Comparison of ENCODE assay signal across 16 cellular contexts in the genomic region with DNA sequence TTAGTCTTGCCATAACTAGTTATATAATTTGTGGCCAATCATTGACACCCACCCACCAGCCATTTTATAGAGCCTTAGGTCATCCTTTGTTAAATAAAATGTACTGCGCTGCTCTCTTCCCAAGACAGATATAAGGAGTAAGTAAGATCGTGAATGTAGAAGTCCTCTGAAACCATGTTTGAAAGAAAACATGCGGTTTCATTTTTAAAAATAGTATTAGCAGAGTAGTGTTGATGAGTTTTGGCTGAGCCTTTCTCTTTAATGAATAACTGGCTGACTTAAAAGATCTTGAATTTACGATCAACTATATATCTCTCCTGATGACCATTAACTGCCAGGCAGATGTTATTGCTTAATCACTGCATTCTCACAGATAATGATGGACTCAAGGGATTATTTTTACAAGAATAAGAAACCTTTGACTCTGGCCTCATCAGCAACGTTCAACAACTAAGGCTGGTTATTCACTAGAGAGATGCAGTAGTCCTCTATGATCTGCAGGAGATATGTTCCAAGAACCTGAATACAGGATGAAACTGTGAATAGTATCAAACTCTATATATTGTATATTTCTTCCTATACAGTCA.
A peak's percentile ranks its signal among the peaks of the same experiment; 100 is the strongest.
DNase-seq lines count a peak whose midpoint lies in the region; ATAC-seq and TF ChIP-seq lines count a peak whose summit lies in the region.
"Had no signal": no experiment of that assay in that cellular context is flagged by ENCODE, and none has a peak within 500 bp of the region (broad histone marks: within the 10 kb centered on the region; RNA-seq: fewer than 3 reads in every experiment).

No MANE protein-coding gene starts in this region.

- no peaks in the 10 kb centered on the region for H3K27me3 ChIP-seq in hepatocyte
- H3K27me3 ChIP-seq in smooth muscle cell (ENCODE audit: low read depth), result no peaks in the 10 kb centered on the region
- H3K27me3 ChIP-seq: BLaER1 had no signal

- TF ChIP-seq CTCF in hepatocyte (IDR thresholded peaks at IDR 0.05; ENCODE audit: poor library complexity), result no peak
- no peak for TF ChIP-seq CTCF in smooth muscle cell (IDR thresholded peaks at IDR 0.05; ENCODE audit: borderline replicate concordance, insufficient read depth, poor library complexity, severe bottlenecking)

- H3K4me2 ChIP-seq in hepatocyte (peak overlapping the region; percentile 32), smooth muscle cell (peak overlapping the region; percentile 58)
- H3K4me2 ChIP-seq: BLaER1, PC-9 had no signal

- H2AFZ ChIP-seq in hepatocyte (no peak overlapping the region), smooth muscle cell (ENCODE audit: low read depth) (no peak overlapping the region)
- H2AFZ ChIP-seq: PC-9 had no signal

- no peak overlapping the region for H3K9ac ChIP-seq in smooth muscle cell (ENCODE audit: low read depth)
- H3K9ac ChIP-seq: BLaER1 had no signal

- H3K4me3 ChIP-seq in hepatocyte (no peak overlapping the region), smooth muscle cell (peak overlapping the region; percentile 9)
- H3K4me3 ChIP-seq: BLaER1, PC-9 had no signal

- no peak for ATAC-seq in GM21825 (IDR thresholded peaks at IDR 0.05; ENCODE audit: unreplicated experiment)

- DNase-seq in HEK293T (ENCODE audit: extremely low spot score) (no peak), amniotic epithelial cell (ENCODE audit: low read depth) (peak; percentile 69), hepatocyte (ENCODE audit: low spot score) (no peak), smooth muscle cell (lab: John Stamatoyannopoulos, UW; ENCODE audit: unreplicated experiment) (no peak), DMS53 (lab: John Stamatoyannopoulos, UW) (no peak), dermis blood vessel endothelial cell (no peak), NCI-H510A (lab: John Stamatoyannopoulos, UW) (no peak)
- DNase-seq: CD8-positive, alpha-beta memory T cell; DMS 273 treated with DMSO at 0.1 percent for 48 hours; HCEC 1CT; NCI-H1048; NCI-H2227 treated with DMSO at 0.1 percent for 48 hours; NCI-H526 treated with DMSO at 0.1 percent for 48 hours; PC-9 had no signal

- H3K9me3 ChIP-seq in hepatocyte (ENCODE audit: low read depth), result no peaks in the 10 kb centered on the region
- no peaks in the 10 kb centered on the region for H3K9me3 ChIP-seq in smooth muscle cell (replicated peaks; ENCODE audit: low read depth)

- CTCF ChIA-PET in HEK293T (lab: Yijun Ruan, JAX), result no interaction called here

- H3K27ac ChIP-seq in hepatocyte (peak overlapping the region; percentile 26), smooth muscle cell (ENCODE audit: low read depth) (peak overlapping the region; percentile 38)
- H3K27ac ChIP-seq: BLaER1, PC-9 had no signal

- no peaks in the 10 kb centered on the region for H3K4me1 ChIP-seq in hepatocyte (ENCODE audit: insufficient read depth)
- H3K4me1 ChIP-seq in smooth muscle cell (ENCODE audit: low read depth), result no peaks in the 10 kb centered on the region
- H3K4me1 ChIP-seq: BLaER1 had no signal

- no peaks in the 10 kb centered on the region for H4K20me1 ChIP-seq in hepatocyte (ENCODE audit: insufficient read depth, poor library complexity, severe bottlenecking)
- no peaks in the 10 kb centered on the region for H4K20me1 ChIP-seq in smooth muscle cell (ENCODE audit: low read depth)
- H4K20me1 ChIP-seq: BLaER1 had no signal

- H3K79me2 ChIP-seq in hepatocyte (no peaks in the 10 kb centered on the region), smooth muscle cell (ENCODE audit: low read depth) (no peaks in the 10 kb centered on the region)

- H3K36me3 ChIP-seq in hepatocyte (replicated peaks; ENCODE audit: insufficient read depth, low read depth) (no peaks in the 10 kb centered on the region), smooth muscle cell (ENCODE audit: low read depth) (no peaks in the 10 kb centered on the region)
- H3K36me3 ChIP-seq: BLaER1 had no signal

- H3K9me2 ChIP-seq in hepatocyte (replicated peaks; ENCODE audit: insufficient read depth), result no peaks in the 10 kb centered on the region

- H3F3A ChIP-seq in smooth muscle cell (ENCODE audit: low read depth), result no peaks in the 10 kb centered on the region

- 50% methylated on average over 5 of the region's 5 CpGs for WGBS in hepatocyte (ENCODE audit: low lambda C conversion rate, missing lambda C conversion rate)
- 24% methylated on average over 5 of the region's 5 CpGs for WGBS in smooth muscle cell (ENCODE audit: low lambda C conversion rate)

- POLR2A ChIA-PET in HEK293T (lab: Yijun Ruan, JAX), result no interaction called here

TF ChIP-seq in HEK293T, 16 proteins besides CTCF, POLR2A, EP300 and RAD21:
- no peak for TF ChIP-seq ZNF384 (IDR thresholded peaks at IDR 0.05)
- TF ChIP-seq PKNOX1 (IDR thresholded peaks at IDR 0.05), result peak; percentile 6; the same call in 1 of the 2 replicates
